Comparison of ENCODE assay signal across 14 cellular contexts in genomic region chr16:66036775-66037715, GRCh38.
DNase-seq lines count a peak whose midpoint lies in the region; ATAC-seq and TF ChIP-seq lines count a peak whose summit lies in the region.
"Had no signal": no experiment of that assay in that cellular context is flagged by ENCODE, and none has a peak within 500 bp of the region (broad histone marks: within the 10 kb centered on the region; RNA-seq: fewer than 3 reads in every experiment).

No MANE protein-coding gene starts in this region.

- H3K4me1 ChIP-seq in prostate gland (replicated peaks): no peaks in the 10 kb centered on the region

- H3K27me3 ChIP-seq in prostate gland (replicated peaks; ENCODE audit: insufficient read depth): no peaks in the 10 kb centered on the region

- ATAC-seq in SK-N-SH treated with all-trans-retinoic acid at 6 μM for 48 hours (peak; percentile 81), HG03045 (IDR thresholded peaks at IDR 0.05; ENCODE audit: unreplicated experiment) (no peak)
- ATAC-seq: activated CD8-positive, alpha-beta T cell treated with anti-CD3 and anti-CD28 coated beads for 36 hours had no signal

- DNase-seq in AG09309 (ENCODE audit: low read depth): peak; percentile 99
- DNase-seq in fibroblast of villous mesenchyme (ENCODE audit: low read depth): peak; percentile 17
- peak; percentile 51 for DNase-seq in prostate gland (ENCODE audit: low spot score)
- DNase-seq in DMS 273 (lab: John Stamatoyannopoulos, UW; ENCODE audit: unreplicated experiment): no peak
- DNase-seq in GM19238 (ENCODE audit: insufficient read length, low spot score): no peak
- DNase-seq in NCI-H345 (lab: John Stamatoyannopoulos, UW): no peak
- DNase-seq: activated CD8-positive, alpha-beta T cell treated with anti-CD3 and anti-CD28 coated beads for 36 hours; activated effector memory CD4-positive, alpha-beta T cell treated with Interleukin-2 at 50 U/mL for 16 hours; Calu3; kidney; NCI-H1417 treated with DMSO at 0.1 percent for 48 hours; NCI-H446 treated with DMSO at 0.1 percent for 48 hours had no signal

- H3K4me3 ChIP-seq in AG09309 (ENCODE audit: control insufficient read depth, low read depth, low read length) (no peak overlapping the region), fibroblast of villous mesenchyme (ENCODE audit: low read depth, low read length) (no peak overlapping the region), prostate gland (no peak overlapping the region)

- H3K36me3 ChIP-seq in prostate gland: no peaks in the 10 kb centered on the region

- TF ChIP-seq POLR2A in prostate gland (IDR thresholded peaks at IDR 0.05): no peak

- 11% methylated on average over 6 of the region's 6 CpGs for WGBS in prostate gland

- no peak overlapping the region for H3K27ac ChIP-seq in prostate gland

- intact Hi-C loops in prostate gland (cut with DNase I): no loop called here

- TF ChIP-seq CTCF in AG09309 (IDR thresholded peaks at IDR 0.05; ENCODE audit: control insufficient read depth, insufficient read depth, low read depth, low read length, missing control alignments): no peak
- no peak for TF ChIP-seq CTCF in fibroblast of villous mesenchyme (IDR thresholded peaks at IDR 0.05; ENCODE audit: insufficient read depth, low read depth, low read length)
- no peak for TF ChIP-seq CTCF in prostate gland (IDR thresholded peaks at IDR 0.05)

- no peaks in the 10 kb centered on the region for H3K9me3 ChIP-seq in prostate gland

TF ChIP-seq in SK-N-SH treated with all-trans-retinoic acid at 6 μM for 48 hours, 23 proteins besides CTCF, POLR2A, EP300 and RAD21:
- TF ChIP-seq ZC3H10 (CRISPR knock-in tag; IDR thresholded peaks at IDR 0.05) (no peak), ZFP30 (CRISPR knock-in tag; IDR thresholded peaks at IDR 0.05) (no peak), CSRNP3 (CRISPR knock-in tag; IDR thresholded peaks at IDR 0.05) (no peak), BACH2 (CRISPR knock-in tag; IDR thresholded peaks at IDR 0.05; ENCODE audit: borderline replicate concordance) (no peak)

Comparison
In these comparisons a context has a peak if more than half of its experiments do, and no peak if none do; other contexts are left out.
1. DNase-seq: peak in AG09309 (single experiment), fibroblast of villous mesenchyme (single experiment) and prostate gland (single experiment); none in DMS 273 (single experiment), GM19238 (single experiment) and NCI-H345 (single experiment).